Comparison of ENCODE assay signal across 25 cellular contexts in the genomic region with DNA sequence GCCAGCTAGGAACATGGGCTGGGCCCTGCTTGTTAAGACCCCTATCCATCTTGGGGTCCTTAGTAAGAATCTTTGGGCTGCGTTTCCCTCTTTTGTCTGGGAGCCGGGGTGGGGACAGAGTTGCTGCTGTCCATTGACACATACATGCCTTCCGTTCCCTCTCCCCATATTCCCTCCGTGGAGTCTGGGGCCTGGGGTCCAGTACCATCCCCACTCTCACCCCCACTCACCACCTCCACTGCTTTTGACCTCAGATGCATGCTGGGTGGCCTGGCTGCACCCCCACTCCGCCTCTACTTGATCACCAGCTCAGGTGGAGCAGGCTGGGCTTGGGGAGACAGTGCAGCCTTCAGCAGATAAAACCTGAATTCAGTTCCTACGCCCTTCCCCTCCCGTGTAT. TPM values are rescaled to one million over a fixed set of nuclear protein-coding genes. Genes with fewer than 3 reads are reported as not detected.
DNase-seq lines count a peak whose midpoint lies in the region; ATAC-seq, FAIRE-seq and TF ChIP-seq lines count a peak whose summit lies in the region.
"Had no signal": no experiment of that assay in that cellular context is flagged by ENCODE, and none has a peak within 500 bp of the region (broad histone marks: within the 10 kb centered on the region; RNA-seq: fewer than 3 reads in every experiment).

No MANE protein-coding gene starts in this region.

- peaks cover 34% of the 10 kb centered on the region for H3K4me1 Mint-ChIP-seq in neural crest cell
- no peaks in the 10 kb centered on the region for H3K4me1 Mint-ChIP-seq in CD14-positive monocyte

- peaks cover 46% of the 10 kb centered on the region for H3K36me3 ChIP-seq in WERI-Rb-1
- H3K36me3 ChIP-seq: BE2C; BLaER1 treated with 17β-estradiol and CSF1 and Interleukin-3, amounts not matched to agents 10 nM and 100 nM had no signal

- no peaks in the 10 kb centered on the region for H3K27me3 ChIP-seq in WERI-Rb-1 (ENCODE audit: insufficient read depth, low read depth, severe bottlenecking)
- H3K27me3 ChIP-seq: BE2C; BLaER1 treated with 17β-estradiol and CSF1 and Interleukin-3, amounts not matched to agents 10 nM and 100 nM had no signal

- no peak for ATAC-seq in Right ventricle myocardium inferior
- ATAC-seq in HG02623 (IDR thresholded peaks at IDR 0.05; ENCODE audit: unreplicated experiment) = no peak
- ATAC-seq: A549, HCT116 had no signal

- H3K4me3 Mint-ChIP-seq in neural crest cell (no peak overlapping the region), CD14-positive monocyte (no peak overlapping the region)
- H3K4me3 Mint-ChIP-seq: CD4-positive, alpha-beta memory T cell had no signal

- H3K36me3 Mint-ChIP-seq in neural crest cell (ENCODE audit: low read depth) = no peaks in the 10 kb centered on the region
- H3K36me3 Mint-ChIP-seq in CD14-positive monocyte = no peaks in the 10 kb centered on the region
- H3K36me3 Mint-ChIP-seq: CD4-positive, alpha-beta memory T cell had no signal

- intact Hi-C loops in cardiac septum (cut with DNase I) (no loop called here), Right ventricle myocardium inferior (cut with DNase I) (no loop called here), CD14-positive monocyte (cut with micrococcal nuclease) (no loop called here)

- H3K9me3 Mint-ChIP-seq in neural crest cell = no peaks in the 10 kb centered on the region
- peaks cover 0 to 2% (median 0%) of the 10 kb centered on the region in 7 donors for H3K9me3 Mint-ChIP-seq in CD14-positive monocyte
- H3K9me3 Mint-ChIP-seq: CD4-positive, alpha-beta memory T cell had no signal

- TF ChIP-seq CTCF in WERI-Rb-1 (IDR thresholded peaks at IDR 0.05; ENCODE audit: low read depth, low read length) (no peak), neural crest cell (conservative IDR thresholded peaks at IDR 0.05) (no peak), CD14-positive monocyte (IDR thresholded peaks at IDR 0.05) (no peak)

- peak; percentile 5 for FAIRE-seq in urothelium cell line (lab: Jason Lieb, UNC)
- FAIRE-seq: G401.6, GM19239, H1 had no signal

- H3K27ac ChIP-seq in WERI-Rb-1 = peak overlapping the region; percentile 98
- H3K27ac ChIP-seq: A549; BLaER1 treated with 17β-estradiol and CSF1 and Interleukin-3, amounts not matched to agents 10 nM and 100 nM; GM23248 had no signal

- H3K9me3 ChIP-seq in WERI-Rb-1 (ENCODE audit: severe bottlenecking) = no peaks in the 10 kb centered on the region
- H3K9me3 ChIP-seq: A549; BE2C; BLaER1 treated with 17β-estradiol and CSF1 and Interleukin-3, amounts not matched to agents 10 nM and 100 nM had no signal

- peak overlapping the region; percentile 50 for H3K27ac Mint-ChIP-seq in neural crest cell (ENCODE audit: unreplicated experiment)
- no peak overlapping the region for H3K27ac Mint-ChIP-seq in CD14-positive monocyte
- H3K27ac Mint-ChIP-seq: CD4-positive, alpha-beta memory T cell had no signal

- H3K27me3 Mint-ChIP-seq in neural crest cell (ENCODE audit: low read depth) (no peaks in the 10 kb centered on the region), CD14-positive monocyte (ENCODE audit: low read depth in 3 of 3) (peaks cover 0 to 7% (median 4%) of the 10 kb centered on the region in 3 donors)

- peak; percentile 20 for DNase-seq in cardiac septum (ENCODE audit: low spot score)
- DNase-seq in Right ventricle myocardium inferior (ENCODE audit: missing footprints) = no peak
- no peak for DNase-seq in WERI-Rb-1
- no peak for DNase-seq in neural crest cell (ENCODE audit: low read depth, low spot score)
- no peak for DNase-seq in urothelium cell line (ENCODE audit: low spot score)
- no peak for DNase-seq in CD14-positive monocyte (ENCODE audit: low spot score)
- no peak for DNase-seq in iPS-NIHi7 (ENCODE audit: extremely low spot score)
- DNase-seq: 8988T; ACHN; AML-193; BE2C; Calu3; CD4-positive, alpha-beta memory T cell; COR-L47; DMS153; DND-41; GM23248; H7 had no signal

- H3K4me3 ChIP-seq in WERI-Rb-1 (ENCODE audit: low read depth, low read length) = peak overlapping the region; percentile 80
- H3K4me3 ChIP-seq: A549; BLaER1 treated with 17β-estradiol and CSF1 and Interleukin-3, amounts not matched to agents 10 nM and 100 nM; GM23248 had no signal

RNA-seq across cellular contexts. Expression of a gene that starts 3.3 kb away (rescaled TPM):
- total RNA-seq in cardiac septum (not detected), Right ventricle myocardium inferior (not detected), neural crest cell (0.14 and 0.18 TPM in 2 replicates)
- polyA plus RNA-seq in CD14-positive monocyte = not detected
- total RNA-seq: Calu3; CD4-positive, alpha-beta memory T cell; GM23248; H7 had no signal
- polyA plus RNA-seq: A549; CD4-positive, alpha-beta memory T cell; GM23248 had no signal
